In genomic region chr4:165874072-165874798, GRCh38 we compare ENCODE assay signal across 8 cellular contexts. TPM values are rescaled to one million over a fixed set of nuclear protein-coding genes. Genes with fewer than 3 reads are reported as not detected.
A peak's percentile ranks its signal among the peaks of the same experiment; 100 is the strongest.
DNase-seq lines count a peak whose midpoint lies in the region; ATAC-seq and TF ChIP-seq lines count a peak whose summit lies in the region.

No MANE protein-coding gene starts in this region.

- H3K36me3 ChIP-seq in Caco-2 (ENCODE audit: control insufficient read depth, insufficient read depth, low read length) (no peaks in the 10 kb centered on the region), fibroblast of lung (ENCODE audit: control insufficient read depth, insufficient read depth, low read length) (no peaks in the 10 kb centered on the region)

- H3K36me3 Mint-ChIP-seq in Caco-2 (ENCODE audit: insufficient read depth, unreplicated experiment) (no peaks in the 10 kb centered on the region), osteocyte (ENCODE audit: unreplicated experiment) (no peaks in the 10 kb centered on the region)

- ATAC-seq in HG02763 (IDR thresholded peaks at IDR 0.05; ENCODE audit: unreplicated experiment) = no peak

- no peak overlapping the region for H3K27ac ChIP-seq in fibroblast of lung (ENCODE audit: insufficient read depth, low read length)

- H3K4me1 ChIP-seq in Caco-2 = peaks cover 7% of the 10 kb centered on the region; the same call in 1 of the 2 replicates
- H3K4me1 ChIP-seq in fibroblast of lung (ENCODE audit: control insufficient read depth, extremely low read depth, insufficient read depth, low read length) = no peaks in the 10 kb centered on the region

- H3K27ac Mint-ChIP-seq in Caco-2 (ENCODE audit: unreplicated experiment) = peak overlapping the region; percentile 81
- H3K27ac Mint-ChIP-seq in osteocyte (ENCODE audit: unreplicated experiment) = peak overlapping the region; percentile 96

- H3K9me3 ChIP-seq in Caco-2 (no peaks in the 10 kb centered on the region), fibroblast of lung (ENCODE audit: control insufficient read depth, insufficient read depth, low read depth, low read length) (no peaks in the 10 kb centered on the region)

- DNase-seq in Caco-2 (peak in 1 of 2 experiments; percentile 12), NCI-H146 (lab: John Stamatoyannopoulos, UW) (peak; percentile 77), fibroblast of lung (ENCODE audit: low read depth in 2 of 2) (no peak), osteocyte (ENCODE audit: extremely low spot score, unreplicated experiment) (no peak), SK-N-DZ (ENCODE audit: low spot score) (no peak), SKM-1 (lab: John Stamatoyannopoulos, UW; ENCODE audit: unreplicated experiment) (no peak)
- DNase-seq in stimulated activated CD4-positive, alpha-beta T cell treated with anti-CD3 and anti-CD28 coated beads, Interleukin-1b, Interleukin-23, amount 100 ng/mL, for 48 hours = no peak

- H3K27me3 ChIP-seq in Caco-2 (replicated peaks; ENCODE audit: control insufficient read depth, insufficient read depth, low read length) (no peaks in the 10 kb centered on the region), fibroblast of lung (ENCODE audit: control insufficient read depth, insufficient read depth, low read length) (peaks cover 14% of the 10 kb centered on the region)

- H3K9ac ChIP-seq in fibroblast of lung (ENCODE audit: insufficient read depth, low read length) = no peak overlapping the region

- TF ChIP-seq CTCF in Caco-2 (IDR thresholded peaks at IDR 0.05; ENCODE audit: insufficient read depth in 1 of 2, low read depth in 1 of 2, low read length in 1 of 2, severe bottlenecking in 1 of 2, unreplicated experiment in 1 of 2) (no peak), fibroblast of lung (conservative IDR thresholded peaks at IDR 0.05 in 1 of 2, IDR thresholded peaks at IDR 0.05 in 1 of 2; ENCODE audit: low read depth in 1 of 2, low read length in 2 of 2) (no peak), osteocyte (IDR thresholded peaks at IDR 0.05) (no peak)

- H3K4me3 ChIP-seq in Caco-2 (ENCODE audit: low read depth, low read length) (peak overlapping the region; percentile 49), fibroblast of lung (replicated peaks in 1 of 4; ENCODE audit: control extremely low read depth in 1 of 4, insufficient read depth in 1 of 4, low read depth in 3 of 4, low read length in 4 of 4) (peak overlapping the region; percentile 28 to 54 (median 44))

- intact Hi-C loops in Caco-2 (cut with micrococcal nuclease; ENCODE audit: unreplicated experiment) = loop anchor here (2.0 to 5.0 kb wide), 2 partner anchors 58 to 169 kb away; no protein-coding TSS in a partner anchor

- H3K4me3 Mint-ChIP-seq in Caco-2 (ENCODE audit: unreplicated experiment) (peak overlapping the region; percentile 78), osteocyte (ENCODE audit: unreplicated experiment) (peak overlapping the region; percentile 97)

- H3K27me3 Mint-ChIP-seq in Caco-2 (ENCODE audit: insufficient read depth, unreplicated experiment) (peaks cover 3% of the 10 kb centered on the region), osteocyte (ENCODE audit: unreplicated experiment) (no peaks in the 10 kb centered on the region)

- H3K4me1 Mint-ChIP-seq in Caco-2 (ENCODE audit: low read depth, unreplicated experiment) (peaks cover 8% of the 10 kb centered on the region), osteocyte (ENCODE audit: unreplicated experiment) (peaks cover 57% of the 10 kb centered on the region)

- peak overlapping the region; percentile 48 for H3K4me2 ChIP-seq in fibroblast of lung (ENCODE audit: extremely low read depth, insufficient read depth, low read length)

- H4K20me1 ChIP-seq in fibroblast of lung (ENCODE audit: control insufficient read depth, extremely low read depth, insufficient read depth, low read length) = no peaks in the 10 kb centered on the region

- POLR2A ChIA-PET in Caco-2 (lab: Charles Lee) = no interaction called here

- no peaks in the 10 kb centered on the region for H3K79me2 ChIP-seq in fibroblast of lung (ENCODE audit: control insufficient read depth, insufficient read depth, low read length)

- no peak overlapping the region for H2AFZ ChIP-seq in fibroblast of lung (ENCODE audit: low read length)

- CTCF ChIA-PET in Caco-2 (lab: Charles Lee) = no interaction called here

- BruUV-seq in Caco-2 (replicated peaks; lab: Mats Ljungman, UMichigan) = no TSS peak

- no peaks in the 10 kb centered on the region for H3K9me3 Mint-ChIP-seq in Caco-2 (ENCODE audit: unreplicated experiment)
- no peaks in the 10 kb centered on the region for H3K9me3 Mint-ChIP-seq in osteocyte (ENCODE audit: unreplicated experiment)

RNA-seq across cellular contexts. Expression of gene TLL1, which starts 1.2 kb away (rescaled TPM):
- 14.2 and 16.2 TPM in 2 replicates for total RNA-seq in Caco-2 (2022)
- 0.26 and 0.33 TPM in 2 replicates for total RNA-seq in fibroblast of lung
- 0.10 and 2.7 TPM in 2 replicates for polyA plus RNA-seq in fibroblast of lung
- 0.09 and 1.6 TPM in 2 replicates for polyA plus RNA-seq in fibroblast of lung (2012)
- polyA minus RNA-seq in fibroblast of lung (ENCODE audit: low replicate concordance) = 0.20 TPM in 1 of 2 replicates, not detected in the other
- total RNA-seq in osteocyte = 39.2 and 39.7 TPM in 2 replicates
- polyA plus RNA-seq in SK-N-DZ (2014; cell fraction: cytosol; rRNA removed) = 0.02 TPM in 1 of 2 replicates, not detected in the other
- polyA plus RNA-seq in SK-N-DZ (2014; cell fraction: nucleus; rRNA removed) = 0.03 TPM in 1 of 2 replicates, not detected in the other

Comparison
In these comparisons a context has a peak if more than half of its experiments do, and no peak if none do; other contexts are left out.
1. RNA of gene TLL1, which starts 1.2 kb away (total RNA-seq): 39.2 to 39.7 TPM in osteocyte and 14.2 to 16.2 TPM in Caco-2; 0.26 to 0.33 TPM in fibroblast of lung; every median in the first group is over 10 times any median in the second.